18 cellular contexts compared by ENCODE assay signal in genomic region chr3:114848643-114849350, GRCh38.
A peak's percentile ranks its signal among the peaks of the same experiment; 100 is the strongest.
DNase-seq lines count a peak whose midpoint lies in the region; FAIRE-seq lines count a peak whose summit lies in the region.
"Had no signal": no experiment of that assay in that cellular context is flagged by ENCODE, and none has a peak within 500 bp of the region (broad histone marks: within the 10 kb centered on the region; RNA-seq: fewer than 3 reads in every experiment).

No MANE protein-coding gene starts in this region.

- CTCF ChIA-PET in activated naive CD4-positive, alpha-beta T cell treated with anti-CD3 and anti-CD28 coated beads, Interleukin-2, amount 10 ng/mL, durations not matched to agents 7 days and 5 days (lab: Charles Lee) = no interaction called here
- CTCF ChIA-PET in activated naive CD4-positive, alpha-beta T cell treated with anti-CD3 and anti-CD28 coated beads for 36 hours (lab: Charles Lee) = interaction anchor here (0.6 kb wide), 1 partner anchor 860 kb away, joined by 4 read pairs; no protein-coding TSS in a partner anchor

- H3K27ac Mint-ChIP-seq in activated naive CD4-positive, alpha-beta T cell treated with anti-CD3 and anti-CD28 coated beads, Interleukin-2, amount 10 ng/mL, durations not matched to agents 7 days and 5 days = peak overlapping the region; percentile 37
- no peak overlapping the region for H3K27ac Mint-ChIP-seq in activated naive CD4-positive, alpha-beta T cell treated with anti-CD3 and anti-CD28 coated beads for 36 hours
- H3K27ac Mint-ChIP-seq: stimulated activated naive B cell treated with anti-CD40 and anti-IgM and Interleukin-4, amounts not matched to agents 10 μg/mL and 1 μg/mL and 100 μg/mL, for 72 hours; type B pancreatic cell had no signal

- intact Hi-C loops in activated naive CD4-positive, alpha-beta T cell treated with anti-CD3 and anti-CD28 coated beads for 36 hours (cut with micrococcal nuclease) = no loop called here

- H3K4me1 Mint-ChIP-seq in activated naive CD4-positive, alpha-beta T cell treated with anti-CD3 and anti-CD28 coated beads, Interleukin-2, amount 10 ng/mL, durations not matched to agents 7 days and 5 days = no peaks in the 10 kb centered on the region
- peaks cover 3% of the 10 kb centered on the region for H3K4me1 Mint-ChIP-seq in activated naive CD4-positive, alpha-beta T cell treated with anti-CD3 and anti-CD28 coated beads for 36 hours (ENCODE audit: low read depth)

- no peak for DNase-seq in activated naive CD4-positive, alpha-beta T cell treated with anti-CD3 and anti-CD28 coated beads, Interleukin-2, amount 10 ng/mL, durations not matched to agents 7 days and 5 days
- DNase-seq in activated naive CD4-positive, alpha-beta T cell treated with anti-CD3 and anti-CD28 coated beads for 36 hours = no peak
- DNase-seq in NCI-H82 treated with DMSO at 0.1 percent for 48 hours (lab: John Stamatoyannopoulos, UW; ENCODE audit: unreplicated experiment) (peak; percentile 88), substantia nigra (lab: John Stamatoyannopoulos, UW) (peak in 14 of 49 donors; percentile 2 to 57 (median 28)), NCI-H2107 treated with DMSO at 0.1 percent for 48 hours (lab: John Stamatoyannopoulos, UW; ENCODE audit: unreplicated experiment) (no peak), GOT3 (lab: John Stamatoyannopoulos, UW) (no peak), MV-4-11 (lab: John Stamatoyannopoulos, UW) (no peak)
- DNase-seq: ACHN; activated CD4-positive, alpha-beta T cell treated with anti-CD3 and anti-CD28 coated beads for 48 hours; activated CD8-positive, alpha-beta memory T cell treated with anti-CD3 and anti-CD28 coated beads, Interleukin-2, amount 50 U/mL, for 48 hours; activated gamma-delta T cell; amniotic stem cell; DND-41; stimulated activated naive B cell treated with anti-CD40 and anti-IgM and Interleukin-4, amounts not matched to agents 10 μg/mL and 1 μg/mL and 100 μg/mL, for 72 hours had no signal

- H3K27me3 Mint-ChIP-seq in activated naive CD4-positive, alpha-beta T cell treated with anti-CD3 and anti-CD28 coated beads, Interleukin-2, amount 10 ng/mL, durations not matched to agents 7 days and 5 days = no peaks in the 10 kb centered on the region
- H3K27me3 Mint-ChIP-seq in activated naive CD4-positive, alpha-beta T cell treated with anti-CD3 and anti-CD28 coated beads for 36 hours (ENCODE audit: low read depth) = no peaks in the 10 kb centered on the region
- H3K27me3 Mint-ChIP-seq: stimulated activated naive B cell treated with anti-CD40 and anti-IgM and Interleukin-4, amounts not matched to agents 10 μg/mL and 1 μg/mL and 100 μg/mL, for 72 hours; type B pancreatic cell had no signal

- FAIRE-seq in islet of Langerhans (lab: Jason Lieb, UNC) = peak; percentile 99
- FAIRE-seq: colon, TTC549 had no signal

- peak overlapping the region; percentile 99 for H3K27ac ChIP-seq in substantia nigra (ENCODE audit: low read depth, low read length, poor library complexity, severe bottlenecking)

- no peaks in the 10 kb centered on the region for H3K9me3 Mint-ChIP-seq in activated naive CD4-positive, alpha-beta T cell treated with anti-CD3 and anti-CD28 coated beads, Interleukin-2, amount 10 ng/mL, durations not matched to agents 7 days and 5 days
- H3K9me3 Mint-ChIP-seq in activated naive CD4-positive, alpha-beta T cell treated with anti-CD3 and anti-CD28 coated beads for 36 hours = no peaks in the 10 kb centered on the region
- H3K9me3 Mint-ChIP-seq: stimulated activated naive B cell treated with anti-CD40 and anti-IgM and Interleukin-4, amounts not matched to agents 10 μg/mL and 1 μg/mL and 100 μg/mL, for 72 hours; type B pancreatic cell had no signal

- H3K36me3 Mint-ChIP-seq in activated naive CD4-positive, alpha-beta T cell treated with anti-CD3 and anti-CD28 coated beads, Interleukin-2, amount 10 ng/mL, durations not matched to agents 7 days and 5 days = no peaks in the 10 kb centered on the region
- no peaks in the 10 kb centered on the region for H3K36me3 Mint-ChIP-seq in activated naive CD4-positive, alpha-beta T cell treated with anti-CD3 and anti-CD28 coated beads for 36 hours (ENCODE audit: low read depth)
- H3K36me3 Mint-ChIP-seq: type B pancreatic cell had no signal

- no peak overlapping the region for H3K4me3 Mint-ChIP-seq in activated naive CD4-positive, alpha-beta T cell treated with anti-CD3 and anti-CD28 coated beads, Interleukin-2, amount 10 ng/mL, durations not matched to agents 7 days and 5 days
- no peak overlapping the region for H3K4me3 Mint-ChIP-seq in activated naive CD4-positive, alpha-beta T cell treated with anti-CD3 and anti-CD28 coated beads for 36 hours
- H3K4me3 Mint-ChIP-seq: stimulated activated naive B cell treated with anti-CD40 and anti-IgM and Interleukin-4, amounts not matched to agents 10 μg/mL and 1 μg/mL and 100 μg/mL, for 72 hours; type B pancreatic cell had no signal
